8 cellular contexts compared by ENCODE assay signal in genomic region chr1:1232224-1232800, GRCh38. TPM values are rescaled to one million over a fixed set of nuclear protein-coding genes. Genes with fewer than 3 reads are reported as not detected.
DNase-seq lines count a peak whose midpoint lies in the region; ATAC-seq lines count a peak whose summit lies in the region.

TSS of gene B3GALT6 (plus strand) at chr1:1232237. CDS start at chr1:1232279, 42 bp downstream.

- no peaks in the 10 kb centered on the region for H3K9me3 ChIP-seq in duodenal mucosa (ENCODE audit: control insufficient read depth in 1 of 2, low read length in 2 of 2)

- H3K4me1 ChIP-seq in duodenal mucosa (ENCODE audit: control insufficient read depth in 1 of 2, insufficient read depth in 2 of 2, low read length in 2 of 2): peaks cover 20 to 33% of the 10 kb centered on the region in 2 donors

- no peaks in the 10 kb centered on the region for H3K27me3 Mint-ChIP-seq in naive B cell

- ATAC-seq in GM18858 (IDR thresholded peaks at IDR 0.05; ENCODE audit: unreplicated experiment) (peak; percentile 19), naive B cell (ENCODE audit: low read depth in 2 of 2) (no peak)

- no peaks in the 10 kb centered on the region for H3K9me3 Mint-ChIP-seq in naive B cell

- H3K4me1 Mint-ChIP-seq in naive B cell: peaks cover 19 to 29% (median 29%) of the 10 kb centered on the region in 3 donors

- no peaks in the 10 kb centered on the region for H3K36me3 Mint-ChIP-seq in naive B cell

- peak within 1 kb of the TSS; percentile 50 for H3K27ac ChIP-seq in duodenal mucosa (ENCODE audit: low read depth, low read length)

- DNase-seq in M059J (ENCODE audit: low read depth) (no peak), naive B cell (no peak), NCI-H524 (lab: John Stamatoyannopoulos, UW) (no peak), cerebellar cortex (ENCODE audit: low spot score) (no peak), NCI-H1092 (lab: John Stamatoyannopoulos, UW) (no peak), NCI-H1048 (lab: John Stamatoyannopoulos, UW) (no peak)

- peak within 1 kb of the TSS; percentile 78 to 93 (median 87) for H3K27ac Mint-ChIP-seq in naive B cell

- H3K27me3 ChIP-seq in duodenal mucosa (ENCODE audit: control insufficient read depth in 1 of 2, insufficient read depth in 2 of 2, low read length in 2 of 2): peaks cover 0 to 9% of the 10 kb centered on the region in 2 donors

- peak within 1 kb of the TSS; percentile 73 to 99 for H3K4me3 ChIP-seq in duodenal mucosa (ENCODE audit: low read depth in 1 of 2, low read length in 2 of 2)

- peak within 1 kb of the TSS; percentile 79 to 88 for H3K9ac ChIP-seq in duodenal mucosa (ENCODE audit: low read depth in 1 of 2, low read length in 2 of 2)

- H3K4me3 Mint-ChIP-seq in naive B cell: peak within 1 kb of the TSS; percentile 84 to 96 (median 93)

- peaks cover 6 to 28% of the 10 kb centered on the region in 2 donors for H3K36me3 ChIP-seq in duodenal mucosa (ENCODE audit: control insufficient read depth in 1 of 2, insufficient read depth in 2 of 2, low read length in 2 of 2)

RNA-seq across cellular contexts. Expression of gene B3GALT6, which starts in this region (rescaled TPM):
- total RNA-seq in M059J (2014; rRNA removed; shearing (Covaris generic)): 17.4 and 30.1 TPM in 2 replicates
- 10 to 100 TPM in 5 of 6 donors, 1 to 10 TPM in 1; 6.9 to 22.9 (median 12.9) TPM for polyA plus RNA-seq in naive B cell (ENCODE audit: low read depth in 6 of 6)
